15 cellular contexts compared by ENCODE assay signal in the genomic region with DNA sequence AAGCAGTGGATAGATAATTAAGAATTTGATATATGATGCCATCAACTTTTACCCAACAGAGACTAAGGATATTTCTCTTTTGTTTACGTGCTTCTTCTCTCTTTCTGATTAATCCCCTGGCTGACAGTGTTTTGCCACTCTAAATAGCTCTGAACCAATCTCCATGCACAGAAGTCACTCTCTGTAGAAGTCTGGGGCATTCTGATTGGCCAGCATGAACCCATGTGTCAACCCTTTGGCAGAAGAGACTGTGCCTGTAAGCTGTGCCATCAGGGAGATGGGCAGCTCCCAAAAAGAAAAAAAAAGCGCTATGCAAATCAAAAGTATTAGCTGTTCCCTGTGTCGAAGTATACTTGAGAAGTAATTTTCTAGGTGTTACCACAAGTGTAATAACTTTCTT. TPM values are rescaled to one million over a fixed set of nuclear protein-coding genes. Genes with fewer than 3 reads are reported as not detected.
A peak's percentile ranks its signal among the peaks of the same experiment; 100 is the strongest.
DNase-seq lines count a peak whose midpoint lies in the region; ATAC-seq and TF ChIP-seq lines count a peak whose summit lies in the region.
"Had no signal": no experiment of that assay in that cellular context is flagged by ENCODE, and none has a peak within 500 bp of the region (broad histone marks: within the 10 kb centered on the region; RNA-seq: fewer than 3 reads in every experiment).

No MANE protein-coding gene starts in this region.

- intact Hi-C loops in psoas muscle (cut with DNase I) (no loop called here), thyroid gland (cut with DNase I) (no loop called here)

- H3K27me3 ChIP-seq in psoas muscle (ENCODE audit: insufficient read depth in 3 of 3, low read length in 2 of 3) = no peaks in the 10 kb centered on the region
- H3K27me3 ChIP-seq in thyroid gland = no peaks in the 10 kb centered on the region
- H3K27me3 ChIP-seq: BLaER1 had no signal

- peak in 3 of 4 donors; percentile 52 to 81 (median 63) for ATAC-seq in psoas muscle
- ATAC-seq in HG02763 (IDR thresholded peaks at IDR 0.05; ENCODE audit: unreplicated experiment) = no peak
- ATAC-seq: GM12878 had no signal

- TF ChIP-seq CTCF in psoas muscle (IDR thresholded peaks at IDR 0.05) (no peak), thyroid gland (IDR thresholded peaks at IDR 0.05) (no peak)

- H3K9me3 ChIP-seq in psoas muscle (no peaks in the 10 kb centered on the region), thyroid gland (no peaks in the 10 kb centered on the region)
- H3K9me3 ChIP-seq: BLaER1, HAP-1 had no signal

- DNase-seq in M059J (ENCODE audit: low read depth) = peak; percentile 4
- DNase-seq in RPMI8226 = peak; percentile 23
- DNase-seq in globus pallidus (ENCODE audit: low spot score) = peak; percentile 20
- DNase-seq in psoas muscle = no peak
- DNase-seq in GOT3 (lab: John Stamatoyannopoulos, UW) = no peak
- DNase-seq in thyroid gland = no peak
- DNase-seq: 8988T; CD4-positive, alpha-beta memory T cell; DMS53; DND-41; EL had no signal

- H3K4me3 ChIP-seq in psoas muscle (no peak overlapping the region), thyroid gland (replicated peaks in 1 of 3) (no peak overlapping the region)
- H3K4me3 ChIP-seq: BLaER1, GM12878, HAP-1 had no signal

- H3K27ac ChIP-seq in psoas muscle (no peak overlapping the region), thyroid gland (no peak overlapping the region)
- H3K27ac ChIP-seq: BLaER1 had no signal

- TF ChIP-seq POLR2A in thyroid gland (IDR thresholded peaks at IDR 0.05) = no peak

- 48 to 74% (median 50%) methylated on average over 3 of the region's 3 CpGs for WGBS in psoas muscle, 3 donors
- WGBS in thyroid gland, 2 donors = 88 to 90% methylated on average over 3 of the region's 3 CpGs

- H3K4me1 ChIP-seq in psoas muscle (no peaks in the 10 kb centered on the region), thyroid gland (no peaks in the 10 kb centered on the region)
- H3K4me1 ChIP-seq: BLaER1, HAP-1 had no signal

- H3K36me3 ChIP-seq in psoas muscle (ENCODE audit: insufficient read depth in 1 of 2, low read depth in 1 of 2) = no peaks in the 10 kb centered on the region
- H3K36me3 ChIP-seq in thyroid gland = no peaks in the 10 kb centered on the region
- H3K36me3 ChIP-seq: BLaER1, HAP-1 had no signal

RNA-seq across cellular contexts. Expression of a gene that starts 34.1 kb away (rescaled TPM):
- total RNA-seq in M059J (2014; rRNA removed; shearing (Covaris generic)) = 14.1 and 17.2 TPM in 2 replicates
- total RNA-seq in psoas muscle (100 to 1,000 TPM in 1 of 4 donors, 10 to 100 TPM in 3; 42.8 to 137 (median 58.9) TPM), thyroid gland (10 to 100 TPM; 19.4 to 37.5 (median 28.2) TPM)
- polyA plus RNA-seq in psoas muscle = 10 to 100 TPM; 12.1 to 30.3 (median 14.6) TPM

Comparison
In these comparisons a context has a peak if more than half of its experiments do, and no peak if none do; other contexts are left out.
1. DNase-seq: peak in M059J (single experiment), RPMI8226 (single experiment) and globus pallidus (single experiment); none in psoas muscle (0 of 2), GOT3 (single experiment) and thyroid gland (0 of 2).